In genomic region chr3:48155122-48155521, GRCh38 we compare ENCODE assay signal across 12 cellular contexts. TPM values are rescaled to one million over a fixed set of nuclear protein-coding genes. Genes with fewer than 3 reads are reported as not detected.
DNase-seq lines count a peak whose midpoint lies in the region; ATAC-seq and TF ChIP-seq lines count a peak whose summit lies in the region.
"Had no signal": no experiment of that assay in that cellular context is flagged by ENCODE, and none has a peak within 500 bp of the region (broad histone marks: within the 10 kb centered on the region; RNA-seq: fewer than 3 reads in every experiment).

No MANE protein-coding gene starts in this region.

- ATAC-seq in HG03571 (IDR thresholded peaks at IDR 0.05; ENCODE audit: unreplicated experiment): no peak
- no peak for ATAC-seq in GM21529 (IDR thresholded peaks at IDR 0.05; ENCODE audit: unreplicated experiment)

- H3K27me3 ChIP-seq in H7 (ENCODE audit: control insufficient read depth, insufficient read depth, low read length): no peaks in the 10 kb centered on the region

- in situ Hi-C loops in ACHN (cut with HindIII; ENCODE audit: low pct_ligation_motif_present, low pct_unique_long_range_greater_than_20kb, low sequenced_read_pairs): no loop called here

- H3K4me1 ChIP-seq in HEK293 (ENCODE audit: control insufficient read depth, insufficient read depth, low read length): no peaks in the 10 kb centered on the region

- TF ChIP-seq CTCF in HEK293 (tag by site-specific recombination; IDR thresholded peaks at IDR 0.05) (no peak), VCaP (conservative IDR thresholded peaks at IDR 0.05) (no peak)

- H3K27ac ChIP-seq in HEK293 (ENCODE audit: extremely low read depth, low read depth, low read length) (no peak overlapping the region), VCaP (peak overlapping the region; percentile 4; the same call in 1 of the 2 replicates)

- no peaks in the 10 kb centered on the region for H3K9me3 ChIP-seq in HEK293 (ENCODE audit: control insufficient read depth, insufficient read depth, low read depth, low read length)

- peaks cover 6 to 30% of the 10 kb centered on the region in 2 experiments; a peak in 2 of 3 replicates for H3K36me3 ChIP-seq in HEK293 (ENCODE audit: control insufficient read depth in 2 of 2, insufficient read depth in 1 of 2, low read length in 2 of 2)
- peaks cover 19% of the 10 kb centered on the region for H3K36me3 ChIP-seq in H7 (replicated peaks; ENCODE audit: control insufficient read depth, insufficient read depth, low read length)

- POLR2A ChIA-PET in HEK293 (lab: Yijun Ruan, JAX): no interaction called here

- CTCF ChIA-PET in HEK293 (lab: Yijun Ruan, JAX): interaction anchor here (0.6 kb wide), 1 partner anchor 1503 kb away, joined by 3 read pairs; no protein-coding TSS in a partner anchor

- peak; percentile 45 for DNase-seq in ACHN
- DNase-seq in glomerular visceral epithelial cell (ENCODE audit: extremely low spot score): peak; percentile 65
- no peak for DNase-seq in H7
- DNase-seq in GM19240 (ENCODE audit: insufficient read length, low spot score): no peak
- DNase-seq: CD4-positive, CD25-positive, alpha-beta regulatory T cell; immature natural killer cell; NCI-H1436 treated with DMSO at 0.1 percent for 48 hours; stimulated activated naive CD4-positive, alpha-beta T cell had no signal

- H3K4me3 ChIP-seq in HEK293 (ENCODE audit: low read depth, low read length) (no peak overlapping the region), H7 (ENCODE audit: insufficient read depth, low read depth, low read length) (no peak overlapping the region)

TF ChIP-seq in HEK293, 187 proteins besides CTCF, POLR2A, EP300 and RAD21:
- TF ChIP-seq ZNF701 (tag by site-specific recombination; IDR thresholded peaks at IDR 0.05) (no peak), PRDM4 (tag by site-specific recombination; IDR thresholded peaks at IDR 0.05) (no peak), EGR2 (tag by site-specific recombination; IDR thresholded peaks at IDR 0.05; ENCODE audit: low read depth) (no peak), GLIS1 (tag by site-specific recombination; IDR thresholded peaks at IDR 0.05) (peak; percentile 31; the same call in 1 of the 2 replicates), ZNF121 (tag by site-specific recombination; IDR thresholded peaks at IDR 0.05) (peak; percentile 93), ZNF157 (tag by site-specific recombination; IDR thresholded peaks at IDR 0.05) (no peak), ZNF350 (tag by site-specific recombination; IDR thresholded peaks at IDR 0.05) (no peak), ZNF571 (tag by site-specific recombination; IDR thresholded peaks at IDR 0.05) (no peak), HOXA7 (CRISPR knock-in tag; IDR thresholded peaks at IDR 0.05; ENCODE audit: borderline replicate concordance) (no peak), GFI1B (tag by site-specific recombination; IDR thresholded peaks at IDR 0.05) (no peak), ZNF621 (tag by site-specific recombination; IDR thresholded peaks at IDR 0.05) (no peak), ZBTB1 (tag by site-specific recombination; IDR thresholded peaks at IDR 0.05) (no peak)

RNA-seq across cellular contexts. Expression of gene CDC25A, which starts 33.1 kb away (rescaled TPM):
- 72.3 and 79.1 TPM in 2 replicates for total RNA-seq in H7 (2014; rRNA removed; shearing (Covaris generic))

Comparison
In these comparisons a context has a peak if more than half of its experiments do, and no peak if none do; other contexts are left out.
1. DNase-seq: peak in ACHN (single experiment) and glomerular visceral epithelial cell (single experiment); none in H7 (single experiment) and GM19240 (single experiment).